1 cellular context compared by ENCODE assay signal in the genomic region with DNA sequence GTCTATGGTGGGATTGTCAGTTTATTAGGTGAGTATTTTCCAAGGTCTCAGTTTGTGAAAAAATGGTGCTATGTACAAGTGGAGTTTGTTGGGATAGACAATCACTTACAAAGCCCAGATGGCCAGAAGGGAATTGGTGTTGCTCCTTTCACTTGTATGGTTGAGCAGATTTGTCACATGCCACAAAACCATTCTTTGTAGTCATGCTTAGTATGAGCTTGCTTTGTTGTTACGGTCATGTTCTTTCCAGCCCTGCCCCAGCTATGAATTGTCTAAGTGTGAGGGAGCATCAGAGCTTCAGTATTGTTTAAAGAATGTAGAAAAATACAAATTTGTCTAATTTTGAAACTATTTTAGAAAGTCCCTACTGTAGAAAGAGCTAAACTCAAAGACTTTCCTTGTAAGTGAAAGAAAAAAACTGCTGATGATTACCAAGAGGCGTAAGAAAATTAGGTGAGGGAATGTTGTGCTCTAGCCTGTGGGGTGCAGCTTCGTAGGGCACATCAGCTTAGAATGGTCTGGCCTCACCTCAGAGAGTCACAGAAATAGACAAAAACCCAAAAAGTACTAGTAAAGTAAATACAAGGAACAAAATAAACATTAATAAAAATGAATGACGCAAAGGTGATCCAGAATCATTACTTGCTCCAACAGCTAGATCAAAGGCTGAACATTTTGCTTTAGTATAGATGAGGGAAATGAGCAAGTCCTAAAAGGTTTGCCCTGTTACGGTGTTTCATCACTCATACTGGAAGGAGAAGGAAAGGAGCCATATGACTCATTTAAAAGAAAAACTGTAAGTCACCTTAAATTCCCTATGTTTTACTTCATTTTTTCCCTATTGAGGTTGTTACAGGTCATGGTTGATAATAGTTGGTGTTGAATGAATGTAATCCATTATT.
TF ChIP-seq lines count a peak whose summit lies in the region.

No MANE protein-coding gene starts in this region.

TF ChIP-seq in K562, 482 proteins besides CTCF, POLR2A, EP300 and RAD21:
- peak in 1 of 2 experiments; percentile 51; a peak in 1 of 3 replicates for TF ChIP-seq CBX3 (IDR thresholded peaks at IDR 0.05; ENCODE audit: borderline replicate concordance in 1 of 2, low read length in 2 of 2)
- no peak for TF ChIP-seq GATA2 (CRISPR knock-in tag; IDR thresholded peaks at IDR 0.05)
- TF ChIP-seq POLR2AphosphoS5 (IDR thresholded peaks at IDR 0.05; ENCODE audit: control insufficient read depth, insufficient read depth, low read depth, low read length): peak; percentile 22; the same call in 1 of the 2 replicates
- no peak for TF ChIP-seq ZNF444 (CRISPR knock-in tag; IDR thresholded peaks at IDR 0.05)
- no peak for TF ChIP-seq CC2D1A (IDR thresholded peaks at IDR 0.05)
- peak; percentile 22; the same call in 1 of the 2 replicates for TF ChIP-seq CEBPG (CRISPR knock-in tag; IDR thresholded peaks at IDR 0.05)
- no peak for TF ChIP-seq CEBPG (tag; conservative IDR thresholded peaks at IDR 0.05 in 1 of 2, IDR thresholded peaks at IDR 0.05 in 1 of 2)
- TF ChIP-seq POLR2AphosphoS2 (IDR thresholded peaks at IDR 0.05; ENCODE audit: low read length): peak; percentile 92
- TF ChIP-seq FOSL1 (tag; conservative IDR thresholded peaks at IDR 0.05): peak; percentile 42; the same call in 1 of the 2 replicates
- peak; percentile 22 to 58; a peak in 1 of 4 replicates for TF ChIP-seq TRIM24 (IDR thresholded peaks at IDR 0.05)
- TF ChIP-seq CBX1 (IDR thresholded peaks at IDR 0.05; ENCODE audit: low read depth): 0 out of 2 replicates have a peak, but pooled peaks have one; percentile 23
- TF ChIP-seq, protein P1, sequence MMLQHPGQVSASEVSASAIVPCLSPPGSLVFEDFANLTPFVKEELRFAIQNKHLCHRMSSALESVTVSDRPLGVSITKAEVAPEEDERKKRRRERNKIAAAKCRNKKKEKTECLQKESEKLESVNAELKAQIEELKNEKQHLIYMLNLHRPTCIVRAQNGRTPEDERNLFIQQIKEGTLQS (IDR thresholded peaks at IDR 0.05): peak; percentile 74
- TF ChIP-seq, protein P1 (CRISPR knock-in tag; conservative IDR thresholded peaks at IDR 0.05): no peak
- 0 out of 2 replicates have a peak, but pooled peaks have one; percentile 5 for TF ChIP-seq SUPT5H (IDR thresholded peaks at IDR 0.05)
- no peak for TF ChIP-seq CHD2 (IDR thresholded peaks at IDR 0.05; ENCODE audit: low read depth, low read length)
- peak; percentile 70; the same call in 1 of the 2 replicates for TF ChIP-seq GTF2E2 (tag; IDR thresholded peaks at IDR 0.05)
- TF ChIP-seq MTA3 (IDR thresholded peaks at IDR 0.05; ENCODE audit: borderline replicate concordance): peak; percentile 52; the same call in 1 of the 2 replicates
